ENCODE assay signal across 10 cellular contexts in genomic region chr14:63524537-63525155, GRCh38. TPM values are rescaled to one million over a fixed set of nuclear protein-coding genes. Genes with fewer than 3 reads are reported as not detected.
DNase-seq lines count a peak whose midpoint lies in the region; ATAC-seq lines count a peak whose summit lies in the region.
"Had no signal": no experiment of that assay in that cellular context is flagged by ENCODE, and none has a peak within 500 bp of the region (broad histone marks: within the 10 kb centered on the region; RNA-seq: fewer than 3 reads in every experiment).

No MANE protein-coding gene starts in this region.

- H3K27ac ChIP-seq in right cardiac atrium (ENCODE audit: low read length) (no peak overlapping the region), epithelial cell of prostate (peak overlapping the region; percentile 3)

- DNase-seq in right cardiac atrium, result no peak
- no peak for DNase-seq in Right ventricle myocardium inferior (ENCODE audit: missing footprints)
- peak; percentile 44 for DNase-seq in epithelial cell of prostate (ENCODE audit: low read depth, low spot score)
- no peak for DNase-seq in OCI-M2 (lab: John Stamatoyannopoulos, UW; ENCODE audit: unreplicated experiment)
- DNase-seq in NCI-H1417 treated with DMSO at 0.1 percent for 48 hours (lab: John Stamatoyannopoulos, UW), result no peak
- DNase-seq: activated CD4-positive, alpha-beta T cell treated with anti-CD3 and anti-CD28 coated beads, Interleukin-2, amount 50 U/mL, for 4 hours; NCI-H2029 treated with DMSO at 0.1 percent for 48 hours had no signal

- intact Hi-C loops in right cardiac atrium (cut with DNase I), result no loop called here
- intact Hi-C loops in Right ventricle myocardium inferior (cut with DNase I), result no loop called here

- H3K9me3 ChIP-seq in right cardiac atrium (ENCODE audit: control insufficient read depth, low read length), result no peaks in the 10 kb centered on the region

- ATAC-seq in right cardiac atrium (peak; percentile 29 to 52), Right ventricle myocardium inferior (no peak), HG03469 (IDR thresholded peaks at IDR 0.05; ENCODE audit: unreplicated experiment) (peak; percentile 98), HG03097 (IDR thresholded peaks at IDR 0.05; ENCODE audit: low FRiP score, unreplicated experiment) (no peak), HG02973 (IDR thresholded peaks at IDR 0.05; ENCODE audit: unreplicated experiment) (no peak)

- 87% methylated on average over 12 of the region's 12 CpGs for WGBS in right cardiac atrium

- no peaks in the 10 kb centered on the region for H3K4me1 ChIP-seq in right cardiac atrium (ENCODE audit: control insufficient read depth, insufficient read depth, low read length)

- H3K4me3 ChIP-seq in right cardiac atrium (ENCODE audit: low read length), result no peak overlapping the region

- H3K27me3 ChIP-seq in right cardiac atrium (ENCODE audit: control insufficient read depth, insufficient read depth), result no peaks in the 10 kb centered on the region

RNA-seq across cellular contexts. Expression of gene PPP2R5E, which starts 18.5 kb away (rescaled TPM):
- total RNA-seq in right cardiac atrium (10 to 100 TPM; 35.7 to 38.4 (median 36.6) TPM), Right ventricle myocardium inferior (36.3 TPM)
- 10.3 TPM for polyA plus RNA-seq in right cardiac atrium

Comparison
In these comparisons a context has a peak if more than half of its experiments do, and no peak if none do; other contexts are left out.
1. ATAC-seq: peak in right cardiac atrium (2 of 2) and HG03469 (single experiment); none in Right ventricle myocardium inferior (single experiment), HG03097 (single experiment) and HG02973 (single experiment).